ENCODE assay signal across 23 cellular contexts in genomic region chr20:33460711-33461110, GRCh38. TPM values are rescaled to one million over a fixed set of nuclear protein-coding genes. Genes with fewer than 3 reads are reported as not detected.
A peak's percentile ranks its signal among the peaks of the same experiment; 100 is the strongest.
DNase-seq lines count a peak whose midpoint lies in the region; ATAC-seq, FAIRE-seq and TF ChIP-seq lines count a peak whose summit lies in the region.
"Had no signal": no experiment of that assay in that cellular context is flagged by ENCODE, and none has a peak within 500 bp of the region (broad histone marks: within the 10 kb centered on the region; RNA-seq: fewer than 3 reads in every experiment).

No MANE protein-coding gene starts in this region.

- intact Hi-C loops in activated CD8-positive, alpha-beta T cell treated with anti-CD3 and anti-CD28 coated beads for 36 hours (cut with micrococcal nuclease), result no loop called here
- intact Hi-C loops in psoas muscle (cut with DNase I), result loop anchor here in 1 of 2 donors (5.0 kb wide), 2 partner anchors 192 to 207 kb away; partner anchors contain the start of gene ACTL10
- intact Hi-C loops in posterior cingulate gyrus (cut with DNase I), result no loop called here

- no peak for ATAC-seq in activated CD8-positive, alpha-beta T cell treated with anti-CD3 and anti-CD28 coated beads for 36 hours
- ATAC-seq in activated CD8-positive, alpha-beta T cell treated with anti-CD3 and anti-CD28 coated beads, Interleukin-2, amount 10 ng/mL, durations not matched to agents 7 days and 5 days, result no peak
- ATAC-seq in effector memory CD8-positive, alpha-beta T cell (replicated peaks), result no peak
- ATAC-seq in psoas muscle, result no peak
- ATAC-seq: natural killer cell had no signal

- H3K4me1 ChIP-seq in small intestine (ENCODE audit: control insufficient read depth in 2 of 2, insufficient read depth in 1 of 2, low read depth in 1 of 2, low read length in 1 of 2), result no peaks in the 10 kb centered on the region
- H3K4me1 ChIP-seq in psoas muscle, result no peaks in the 10 kb centered on the region
- H3K4me1 ChIP-seq: parathyroid adenoma, SJSA1, suprapubic skin had no signal

- no peaks in the 10 kb centered on the region for H3K4me1 Mint-ChIP-seq in activated CD8-positive, alpha-beta T cell treated with anti-CD3 and anti-CD28 coated beads for 36 hours (ENCODE audit: low read depth)
- no peaks in the 10 kb centered on the region for H3K4me1 Mint-ChIP-seq in activated CD8-positive, alpha-beta T cell treated with anti-CD3 and anti-CD28 coated beads, Interleukin-2, amount 10 ng/mL, durations not matched to agents 7 days and 5 days (ENCODE audit: low read depth)
- H3K4me1 Mint-ChIP-seq in effector memory CD8-positive, alpha-beta T cell (ENCODE audit: low read depth in 2 of 2), result peaks cover 0 to 3% of the 10 kb centered on the region in 2 donors
- H3K4me1 Mint-ChIP-seq: natural killer cell had no signal

- CTCF ChIA-PET in activated CD8-positive, alpha-beta T cell treated with anti-CD3 and anti-CD28 coated beads for 36 hours (lab: Charles Lee), result interaction anchor here (0.8 kb wide), 1 partner anchor 207 kb away, joined by 3 read pairs; no protein-coding TSS in a partner anchor
- CTCF ChIA-PET in activated CD8-positive, alpha-beta T cell treated with anti-CD3 and anti-CD28 coated beads, Interleukin-2, amount 10 ng/mL, durations not matched to agents 7 days and 5 days (lab: Charles Lee), result no interaction called here

- H3K27ac Mint-ChIP-seq in activated CD8-positive, alpha-beta T cell treated with anti-CD3 and anti-CD28 coated beads for 36 hours, result no peak overlapping the region
- no peak overlapping the region for H3K27ac Mint-ChIP-seq in activated CD8-positive, alpha-beta T cell treated with anti-CD3 and anti-CD28 coated beads, Interleukin-2, amount 10 ng/mL, durations not matched to agents 7 days and 5 days
- no peak overlapping the region for H3K27ac Mint-ChIP-seq in effector memory CD8-positive, alpha-beta T cell
- H3K27ac Mint-ChIP-seq: H9, natural killer cell had no signal

- 66 to 81% (median 76%) methylated on average over 5 of the region's 5 CpGs for WGBS in small intestine, 3 donors
- 94 to 97% (median 96%) methylated on average over 5 of the region's 5 CpGs for WGBS in psoas muscle, 3 donors

- H3K36me3 Mint-ChIP-seq in activated CD8-positive, alpha-beta T cell treated with anti-CD3 and anti-CD28 coated beads for 36 hours (ENCODE audit: low read depth), result no peaks in the 10 kb centered on the region
- H3K36me3 Mint-ChIP-seq in activated CD8-positive, alpha-beta T cell treated with anti-CD3 and anti-CD28 coated beads, Interleukin-2, amount 10 ng/mL, durations not matched to agents 7 days and 5 days (ENCODE audit: low read depth), result no peaks in the 10 kb centered on the region
- no peaks in the 10 kb centered on the region for H3K36me3 Mint-ChIP-seq in effector memory CD8-positive, alpha-beta T cell (ENCODE audit: insufficient read depth)
- H3K36me3 Mint-ChIP-seq: natural killer cell had no signal

- H3K27me3 ChIP-seq in bronchial epithelial cell (ENCODE audit: control insufficient read depth, insufficient read depth, low read length), result no peaks in the 10 kb centered on the region
- no peaks in the 10 kb centered on the region for H3K27me3 ChIP-seq in small intestine (ENCODE audit: control insufficient read depth in 2 of 2, insufficient read depth in 2 of 2, low read length in 2 of 2)
- no peaks in the 10 kb centered on the region for H3K27me3 ChIP-seq in psoas muscle (ENCODE audit: insufficient read depth in 3 of 3, low read length in 2 of 3)
- H3K27me3 ChIP-seq: SJSA1, suprapubic skin had no signal

- no peaks in the 10 kb centered on the region for H3K27me3 Mint-ChIP-seq in activated CD8-positive, alpha-beta T cell treated with anti-CD3 and anti-CD28 coated beads for 36 hours
- no peaks in the 10 kb centered on the region for H3K27me3 Mint-ChIP-seq in activated CD8-positive, alpha-beta T cell treated with anti-CD3 and anti-CD28 coated beads, Interleukin-2, amount 10 ng/mL, durations not matched to agents 7 days and 5 days (ENCODE audit: low read depth)
- H3K27me3 Mint-ChIP-seq in effector memory CD8-positive, alpha-beta T cell, result no peaks in the 10 kb centered on the region

- FAIRE-seq in bronchial epithelial cell (lab: Jason Lieb, UNC), result no peak
- no peak for FAIRE-seq in small intestine (lab: Jason Lieb, UNC)
- FAIRE-seq: RCC 7860, urothelium cell line had no signal

- no peaks in the 10 kb centered on the region for H3K9me3 ChIP-seq in small intestine (ENCODE audit: control insufficient read depth, low read depth)
- no peaks in the 10 kb centered on the region for H3K9me3 ChIP-seq in psoas muscle
- H3K9me3 ChIP-seq: SJSA1, suprapubic skin had no signal

- H3K36me3 ChIP-seq in bronchial epithelial cell (ENCODE audit: control insufficient read depth, insufficient read depth, low read length), result no peaks in the 10 kb centered on the region
- no peaks in the 10 kb centered on the region for H3K36me3 ChIP-seq in small intestine (ENCODE audit: control insufficient read depth in 2 of 2, insufficient read depth in 2 of 2, low read length in 2 of 2)
- no peaks in the 10 kb centered on the region for H3K36me3 ChIP-seq in psoas muscle (ENCODE audit: insufficient read depth in 1 of 2, low read depth in 1 of 2)
- H3K36me3 ChIP-seq: SJSA1, suprapubic skin had no signal

- TF ChIP-seq CTCF in activated CD8-positive, alpha-beta T cell treated with anti-CD3 and anti-CD28 coated beads for 36 hours (IDR thresholded peaks at IDR 0.05), result no peak
- no peak for TF ChIP-seq CTCF in bronchial epithelial cell (IDR thresholded peaks at IDR 0.05; ENCODE audit: insufficient read depth, low read length, severe bottlenecking)
- TF ChIP-seq CTCF in psoas muscle (IDR thresholded peaks at IDR 0.05), result no peak

- POLR2A ChIA-PET in activated CD8-positive, alpha-beta T cell treated with anti-CD3 and anti-CD28 coated beads for 36 hours (lab: Charles Lee), result interaction anchor here (0.6 kb wide), 1 partner anchor 129 kb away, joined by 3 read pairs; no protein-coding TSS in a partner anchor
- POLR2A ChIA-PET in activated CD8-positive, alpha-beta T cell treated with anti-CD3 and anti-CD28 coated beads, Interleukin-2, amount 10 ng/mL, durations not matched to agents 7 days and 5 days (lab: Charles Lee), result no interaction called here

- DNase-seq in activated CD8-positive, alpha-beta T cell treated with anti-CD3 and anti-CD28 coated beads for 36 hours, result peak; percentile 10
- DNase-seq in activated CD8-positive, alpha-beta T cell treated with anti-CD3 and anti-CD28 coated beads, Interleukin-2, amount 10 ng/mL, durations not matched to agents 7 days and 5 days, result no peak
- DNase-seq in NCI-H146 (lab: John Stamatoyannopoulos, UW), result peak; percentile 69
- peak; percentile 38 for DNase-seq in bronchial epithelial cell (ENCODE audit: low read depth)
- DNase-seq in small intestine, result peak; percentile 25
- DNase-seq in effector memory CD8-positive, alpha-beta T cell, result no peak
- DNase-seq in psoas muscle, result no peak
- DNase-seq in posterior cingulate gyrus, result no peak
- DNase-seq: ACHN; activated T-cell treated with anti-CD3 and anti-CD28 coated beads for 4 hours; C1 segment of cervical spinal cord; GDM1; H9; natural killer cell; NCI-H1092; stimulated activated CD4-positive, alpha-beta T cell treated with anti-CD3 and anti-CD28 coated beads, Interleukin-1b, Interleukin-23, amount 100 ng/mL, for 48 hours had no signal

- H3K4me3 Mint-ChIP-seq in activated CD8-positive, alpha-beta T cell treated with anti-CD3 and anti-CD28 coated beads for 36 hours, result no peak overlapping the region
- H3K4me3 Mint-ChIP-seq in activated CD8-positive, alpha-beta T cell treated with anti-CD3 and anti-CD28 coated beads, Interleukin-2, amount 10 ng/mL, durations not matched to agents 7 days and 5 days, result no peak overlapping the region
- H3K4me3 Mint-ChIP-seq in effector memory CD8-positive, alpha-beta T cell, result no peak overlapping the region
- H3K4me3 Mint-ChIP-seq: H9, natural killer cell had no signal

- H3K9me3 Mint-ChIP-seq in activated CD8-positive, alpha-beta T cell treated with anti-CD3 and anti-CD28 coated beads for 36 hours, result no peaks in the 10 kb centered on the region
- H3K9me3 Mint-ChIP-seq in activated CD8-positive, alpha-beta T cell treated with anti-CD3 and anti-CD28 coated beads, Interleukin-2, amount 10 ng/mL, durations not matched to agents 7 days and 5 days (ENCODE audit: insufficient read depth), result no peaks in the 10 kb centered on the region
- H3K9me3 Mint-ChIP-seq in effector memory CD8-positive, alpha-beta T cell, result no peaks in the 10 kb centered on the region
- H3K9me3 Mint-ChIP-seq: H9, natural killer cell had no signal

- H3K27ac ChIP-seq in small intestine (ENCODE audit: low read depth in 1 of 2, low read length in 1 of 2) (no peak overlapping the region), psoas muscle (no peak overlapping the region)
- H3K27ac ChIP-seq: coronary artery, parathyroid adenoma, SJSA1, suprapubic skin, VCaP had no signal

- H3K4me3 ChIP-seq in bronchial epithelial cell (ENCODE audit: low read depth, low read length), result no peak overlapping the region
- no peak overlapping the region for H3K4me3 ChIP-seq in small intestine (ENCODE audit: low read depth in 1 of 2, low read length in 2 of 2)
- no peak overlapping the region for H3K4me3 ChIP-seq in psoas muscle
- H3K4me3 ChIP-seq: coronary artery, SJSA1, suprapubic skin had no signal

RNA-seq across cellular contexts. Expression of gene SNTA1, which starts 17.1 kb away (rescaled TPM):
- 1 to 10 TPM; 5.6 to 5.8 TPM for total RNA-seq in activated CD8-positive, alpha-beta T cell treated with anti-CD3 and anti-CD28 coated beads for 36 hours
- 10 to 100 TPM; 13.1 to 13.4 TPM for total RNA-seq in activated CD8-positive, alpha-beta T cell treated with anti-CD3 and anti-CD28 coated beads, Interleukin-2, amount 10 ng/mL, durations not matched to agents 7 days and 5 days
- total RNA-seq in bronchial epithelial cell, result 4.2 and 7.8 TPM in 2 replicates
- polyA plus RNA-seq in small intestine, result 10 to 100 TPM in 2 of 3 donors, 1 to 10 TPM in 1; 9.1 to 15.4 (median 13.9) TPM
- 100 to 1,000 TPM; 102 to 150 (median 129) TPM for total RNA-seq in psoas muscle
- polyA plus RNA-seq in psoas muscle, result 100 to 1,000 TPM in 2 of 3 donors, 10 to 100 TPM in 1; 36.6 to 196 (median 165) TPM

RNA-seq across cellular contexts. Expression of gene CBFA2T2, which starts 29.2 kb away (rescaled TPM):
- total RNA-seq in activated CD8-positive, alpha-beta T cell treated with anti-CD3 and anti-CD28 coated beads for 36 hours, result 10 to 100 TPM; 10.2 to 10.9 TPM
- total RNA-seq in activated CD8-positive, alpha-beta T cell treated with anti-CD3 and anti-CD28 coated beads, Interleukin-2, amount 10 ng/mL, durations not matched to agents 7 days and 5 days, result 10 to 100 TPM; 14.4 to 14.8 TPM
- total RNA-seq in bronchial epithelial cell (4.0 and 5.3 TPM in 2 replicates), psoas muscle (1 to 10 TPM; 7.0 to 9.3 (median 7.7) TPM)
- polyA plus RNA-seq in small intestine (1 to 10 TPM; 6.5 to 10.0 (median 8.5) TPM), psoas muscle (1 to 10 TPM; 3.8 to 6.6 (median 3.9) TPM)

RNA-seq across cellular contexts. Expression of gene CDK5RAP1, which starts 59.4 kb away (rescaled TPM):
- 10 to 100 TPM; 35.4 to 38.2 TPM for total RNA-seq in activated CD8-positive, alpha-beta T cell treated with anti-CD3 and anti-CD28 coated beads for 36 hours
- total RNA-seq in activated CD8-positive, alpha-beta T cell treated with anti-CD3 and anti-CD28 coated beads, Interleukin-2, amount 10 ng/mL, durations not matched to agents 7 days and 5 days, result 10 to 100 TPM; 32.9 to 37.5 TPM
- total RNA-seq in bronchial epithelial cell (21.6 and 27.4 TPM in 2 replicates), psoas muscle (10 to 100 TPM; 14.7 to 28.4 (median 22.8) TPM)
- polyA plus RNA-seq in small intestine (10 to 100 TPM; 30.0 to 32.0 (median 30.6) TPM), psoas muscle (10 to 100 TPM; 25.8 to 43.3 (median 26.2) TPM)

Comparison
In these comparisons a context has a peak if more than half of its experiments do, and no peak if none do; other contexts are left out.
1. DNase-seq: peak in activated CD8-positive, alpha-beta T cell treated with anti-CD3 and anti-CD28 coated beads for 36 hours (single experiment), NCI-H146 (single experiment), bronchial epithelial cell (single experiment) and small intestine (single experiment); none in activated CD8-positive, alpha-beta T cell treated with anti-CD3 and anti-CD28 coated beads, Interleukin-2, amount 10 ng/mL, durations not matched to agents 7 days and 5 days (single experiment), effector memory CD8-positive, alpha-beta T cell (0 of 3), psoas muscle (0 of 2) and posterior cingulate gyrus (0 of 10).
2. RNA of gene SNTA1, which starts 17.1 kb away (total RNA-seq): 102 to 150 TPM in psoas muscle; 13.1 to 13.4 TPM in activated CD8-positive, alpha-beta T cell treated with anti-CD3 and anti-CD28 coated beads, Interleukin-2, amount 10 ng/mL, durations not matched to agents 7 days and 5 days, 5.6 to 5.8 TPM in activated CD8-positive, alpha-beta T cell treated with anti-CD3 and anti-CD28 coated beads for 36 hours and 4.2 to 7.8 TPM in bronchial epithelial cell; every median in the first group is over 4 times any median in the second.